ENCODE assay signal across 22 cellular contexts in genomic region chr3:43211681-43212080, GRCh38.
"Had no signal": no experiment of that assay in that cellular context is flagged by ENCODE, and none has a peak within 500 bp of the region (broad histone marks: within the 10 kb centered on the region; RNA-seq: fewer than 3 reads in every experiment).

No MANE protein-coding gene starts in this region.

- H3K9me3 Mint-ChIP-seq: activated naive CD8-positive, alpha-beta T cell treated with anti-CD3 and anti-CD28 coated beads for 36 hours; activated T-cell treated with anti-CD3 and anti-CD28 coated beads, Interleukin-2, amount 50 U/mL, for 72 hours; T-helper 1 cell treated with Interleukin-12 subunit alpha and Interleukin-12 subunit beta and Interleukin-4 antibody, amounts not matched to agents 30 μg/mL and 1 μg/mL, for 36 hours had no signal

- DNase-seq: activated CD4-positive, alpha-beta T cell treated with anti-CD3 and anti-CD28 coated beads for 1 hour; activated CD4-positive, alpha-beta T cell treated with anti-CD3 and anti-CD28 coated beads, Interleukin-2, amount 10 ng/mL, durations not matched to agents 7 days and 5 days; activated CD8-positive, alpha-beta memory T cell treated with anti-CD3 and anti-CD28 coated beads, Interleukin-2, amount 10 ng/mL, durations not matched to agents 7 days and 5 days; activated CD8-positive, alpha-beta T cell treated with anti-CD3 and anti-CD28 coated beads, Interleukin-2, amount 10 ng/mL, durations not matched to agents 7 days and 5 days; activated naive CD4-positive, alpha-beta T cell; activated naive CD8-positive, alpha-beta T cell treated with anti-CD3 and anti-CD28 coated beads for 36 hours; activated T-cell treated with anti-CD3 and anti-CD28 coated beads for 4 hours; activated T-cell treated with anti-CD3 and anti-CD28 coated beads, Interleukin-2, amount 50 U/mL, for 72 hours; colonic mucosa; effector CD8-positive, alpha-beta T cell; esophagus squamous epithelium; foreskin melanocyte; left lung; lower lobe of right lung; mesenchymal stem cell; naive thymus-derived CD8-positive, alpha-beta T cell; posterior cingulate gyrus; right lobe of liver; stimulated activated CD4-positive, alpha-beta T cell treated with anti-CD3 and anti-CD28 coated beads, Interleukin-2, amount 100 ng/mL, for 48 hours; stimulated activated naive CD4-positive, alpha-beta T cell treated with Interleukin-2 at 50 U/mL for 16 hours; T1000 had no signal

- H3K4me3 Mint-ChIP-seq: activated CD4-positive, alpha-beta T cell treated with anti-CD3 and anti-CD28 coated beads, Interleukin-2, amount 10 ng/mL, durations not matched to agents 7 days and 5 days; activated CD8-positive, alpha-beta memory T cell treated with anti-CD3 and anti-CD28 coated beads, Interleukin-2, amount 10 ng/mL, durations not matched to agents 7 days and 5 days; activated CD8-positive, alpha-beta T cell treated with anti-CD3 and anti-CD28 coated beads, Interleukin-2, amount 10 ng/mL, durations not matched to agents 7 days and 5 days; activated naive CD8-positive, alpha-beta T cell treated with anti-CD3 and anti-CD28 coated beads for 36 hours; activated T-cell treated with anti-CD3 and anti-CD28 coated beads, Interleukin-2, amount 50 U/mL, for 72 hours; naive thymus-derived CD8-positive, alpha-beta T cell; T-helper 1 cell treated with Interleukin-12 subunit alpha and Interleukin-12 subunit beta and Interleukin-4 antibody, amounts not matched to agents 30 μg/mL and 1 μg/mL, for 36 hours had no signal

- ATAC-seq: activated CD8-positive, alpha-beta memory T cell treated with anti-CD3 and anti-CD28 coated beads, Interleukin-2, amount 10 ng/mL, durations not matched to agents 7 days and 5 days; activated CD8-positive, alpha-beta T cell treated with anti-CD3 and anti-CD28 coated beads, Interleukin-2, amount 10 ng/mL, durations not matched to agents 7 days and 5 days; activated T-cell treated with anti-CD3 and anti-CD28 coated beads, Interleukin-2, amount 50 U/mL, for 72 hours; left lung; lower lobe of right lung; naive thymus-derived CD8-positive, alpha-beta T cell; right lobe of liver had no signal

- H3K36me3 Mint-ChIP-seq: activated CD8-positive, alpha-beta memory T cell treated with anti-CD3 and anti-CD28 coated beads, Interleukin-2, amount 10 ng/mL, durations not matched to agents 7 days and 5 days; activated naive CD8-positive, alpha-beta T cell treated with anti-CD3 and anti-CD28 coated beads for 36 hours; naive thymus-derived CD8-positive, alpha-beta T cell had no signal

- H3K27me3 Mint-ChIP-seq: activated CD4-positive, alpha-beta T cell treated with anti-CD3 and anti-CD28 coated beads, Interleukin-2, amount 10 ng/mL, durations not matched to agents 7 days and 5 days; activated CD8-positive, alpha-beta memory T cell treated with anti-CD3 and anti-CD28 coated beads, Interleukin-2, amount 10 ng/mL, durations not matched to agents 7 days and 5 days; activated naive CD8-positive, alpha-beta T cell treated with anti-CD3 and anti-CD28 coated beads for 36 hours; naive thymus-derived CD8-positive, alpha-beta T cell had no signal

- H3K27ac Mint-ChIP-seq: activated CD4-positive, alpha-beta T cell treated with anti-CD3 and anti-CD28 coated beads, Interleukin-2, amount 10 ng/mL, durations not matched to agents 7 days and 5 days; activated CD8-positive, alpha-beta memory T cell treated with anti-CD3 and anti-CD28 coated beads, Interleukin-2, amount 10 ng/mL, durations not matched to agents 7 days and 5 days; activated CD8-positive, alpha-beta T cell treated with anti-CD3 and anti-CD28 coated beads, Interleukin-2, amount 10 ng/mL, durations not matched to agents 7 days and 5 days; activated naive CD8-positive, alpha-beta T cell treated with anti-CD3 and anti-CD28 coated beads for 36 hours; activated T-cell treated with anti-CD3 and anti-CD28 coated beads, Interleukin-2, amount 50 U/mL, for 72 hours; T-helper 1 cell treated with Interleukin-12 subunit alpha and Interleukin-12 subunit beta and Interleukin-4 antibody, amounts not matched to agents 30 μg/mL and 1 μg/mL, for 36 hours had no signal
